In the genomic region with DNA sequence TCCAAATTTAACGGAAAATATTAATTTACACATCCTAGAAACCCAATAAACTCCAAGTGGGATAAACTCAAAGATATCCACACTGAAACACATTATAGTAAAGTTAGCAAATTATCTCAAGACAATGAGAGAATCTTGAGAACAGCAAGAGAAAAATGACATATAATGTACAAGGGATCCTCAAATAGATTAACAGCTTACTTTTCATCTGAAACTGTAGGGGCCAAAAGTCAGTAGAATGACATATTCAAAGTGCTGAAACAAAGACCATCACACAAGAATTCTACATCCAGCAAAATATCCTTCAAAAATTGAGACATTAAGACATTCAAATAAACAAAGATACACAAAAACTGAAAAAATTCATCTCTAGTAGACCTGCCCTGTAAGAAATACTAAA, we compare ENCODE assay signal across 37 cellular contexts. TPM values are rescaled to one million over a fixed set of nuclear protein-coding genes. Genes with fewer than 3 reads are reported as not detected.
DNase-seq lines count a peak whose midpoint lies in the region; ATAC-seq, FAIRE-seq and TF ChIP-seq lines count a peak whose summit lies in the region.
"Had no signal": no experiment of that assay in that cellular context is flagged by ENCODE, and none has a peak within 500 bp of the region (broad histone marks: within the 10 kb centered on the region; RNA-seq: fewer than 3 reads in every experiment).

No MANE protein-coding gene starts in this region.

- CTCF ChIA-PET in HepG2 (lab: Yijun Ruan, JAX; ENCODE audit: low intra/inter-chr PET ratio, low total read pairs) (no interaction called here), HEK293 (lab: Yijun Ruan, JAX) (no interaction called here), WTC11 (lab: Charles Lee) (no interaction called here)

- 39% methylated on average over 1 of the region's 1 CpG for WGBS in HepG2 (ENCODE audit: low lambda C conversion rate)
- 100% methylated on average over 1 of the region's 1 CpG for WGBS in right lobe of liver (ENCODE audit: insufficient coverage, low coverage, low lambda C conversion rate, missing lambda C conversion rate)

- H3K4me1 Mint-ChIP-seq in WTC11 (no peaks in the 10 kb centered on the region), memory B cell (no peaks in the 10 kb centered on the region)
- H3K4me1 Mint-ChIP-seq: B cell; CD14-positive monocyte; CD4-positive, alpha-beta memory T cell; CD4-positive, CD25-positive, alpha-beta regulatory T cell; CD8-positive, alpha-beta memory T cell had no signal

- H2AFZ ChIP-seq in HepG2 (ENCODE audit: low read length): no peak overlapping the region

- no TSS peak for BruUV-seq in HepG2 (replicated peaks; lab: Mats Ljungman, UMichigan)

- TF ChIP-seq EP300 in HepG2 (IDR thresholded peaks at IDR 0.05; ENCODE audit: low read depth in 2 of 2, low read length in 2 of 2): no peak
- TF ChIP-seq EP300 in HepG2 (CRISPR knock-in tag; IDR thresholded peaks at IDR 0.05; ENCODE audit: borderline replicate concordance): no peak

- H3K9me3 ChIP-seq in HepG2 (ENCODE audit: low read length) (peaks cover 12% of the 10 kb centered on the region; the same call in 1 of the 2 replicates), right lobe of liver (no peaks in the 10 kb centered on the region), HEK293 (ENCODE audit: control insufficient read depth, insufficient read depth, low read depth, low read length) (no peaks in the 10 kb centered on the region)
- H3K9me3 ChIP-seq: BE2C had no signal

- no peaks in the 10 kb centered on the region for H3K36me3 ChIP-seq in HepG2 (replicated peaks in 1 of 2; ENCODE audit: control insufficient read depth in 1 of 2, insufficient read depth in 2 of 2, low read length in 2 of 2)
- H3K36me3 ChIP-seq in right lobe of liver: no peaks in the 10 kb centered on the region
- H3K36me3 ChIP-seq in HEK293 (ENCODE audit: control insufficient read depth in 2 of 2, insufficient read depth in 1 of 2, low read length in 2 of 2): no peaks in the 10 kb centered on the region
- H3K36me3 ChIP-seq: BE2C, BLaER1 had no signal

- FAIRE-seq in HepG2 (lab: Jason Lieb, UNC): no peak
- FAIRE-seq: A204.1, A549, D721Med had no signal

- H3K27me3 Mint-ChIP-seq in WTC11 (ENCODE audit: low read depth) (no peaks in the 10 kb centered on the region; the same call in 1 of the 2 replicates), memory B cell (no peaks in the 10 kb centered on the region)
- H3K27me3 Mint-ChIP-seq: B cell had no signal

- TF ChIP-seq POLR2A in HepG2 (IDR thresholded peaks at IDR 0.05; ENCODE audit: insufficient read depth in 1 of 2, low read depth in 2 of 2, low read length in 2 of 2): no peak
- TF ChIP-seq POLR2A in right lobe of liver (IDR thresholded peaks at IDR 0.05): no peak

- H4K20me1 ChIP-seq in HepG2 (ENCODE audit: insufficient read depth, low read length): no peaks in the 10 kb centered on the region
- H4K20me1 ChIP-seq: BLaER1; BLaER1 treated with 17β-estradiol and CSF1 and Interleukin-3, amounts not matched to agents 10 nM and 100 nM had no signal

- no peak overlapping the region for H3K4me3 Mint-ChIP-seq in WTC11
- no peak overlapping the region for H3K4me3 Mint-ChIP-seq in memory B cell
- H3K4me3 Mint-ChIP-seq: B cell; CD14-positive monocyte; CD4-positive, alpha-beta memory T cell; CD4-positive, alpha-beta T cell; CD4-positive, CD25-positive, alpha-beta regulatory T cell; CD8-positive, alpha-beta memory T cell; CD8-positive, alpha-beta T cell had no signal

- no peak overlapping the region for H3K4me3 ChIP-seq in HepG2 (replicated peaks in 1 of 3; ENCODE audit: insufficient read depth in 1 of 3, low read depth in 2 of 3, low read length in 3 of 3)
- H3K4me3 ChIP-seq in right lobe of liver: no peak overlapping the region
- H3K4me3 ChIP-seq in HEK293 (ENCODE audit: low read depth, low read length): no peak overlapping the region
- H3K4me3 ChIP-seq: A549; BLaER1; BLaER1 treated with 17β-estradiol and CSF1 and Interleukin-3, amounts not matched to agents 10 nM and 100 nM had no signal

- no peak for ATAC-seq in HepG2
- ATAC-seq in right lobe of liver: no peak
- no peak for ATAC-seq in WTC11
- ATAC-seq in memory B cell (ENCODE audit: low read depth): no peak
- ATAC-seq in HG02798 (IDR thresholded peaks at IDR 0.05; ENCODE audit: poor library complexity, unreplicated experiment): no peak
- ATAC-seq in GM21381 (IDR thresholded peaks at IDR 0.05; ENCODE audit: unreplicated experiment): no peak
- ATAC-seq: A549; CD8-positive, alpha-beta T cell had no signal

- H3K9me3 Mint-ChIP-seq in WTC11 (peaks cover 32% of the 10 kb centered on the region), memory B cell (peaks cover 2% of the 10 kb centered on the region)

- intact Hi-C loops in HepG2 (cut with micrococcal nuclease; ENCODE audit: unreplicated experiment): no loop called here
- intact Hi-C loops in right lobe of liver (cut with DNase I): no loop called here

- 0 out of 5 replicates have a peak, but pooled peaks cover 0 to 3% of the 10 kb centered on the region in 2 experiments for H3K27me3 ChIP-seq in HepG2 (ENCODE audit: control insufficient read depth in 1 of 2, insufficient read depth in 2 of 2, low read length in 2 of 2)
- no peaks in the 10 kb centered on the region for H3K27me3 ChIP-seq in right lobe of liver
- H3K27me3 ChIP-seq: BE2C; BLaER1; BLaER1 treated with 17β-estradiol and CSF1 and Interleukin-3, amounts not matched to agents 10 nM and 100 nM had no signal

- no peak for DNase-seq in HepG2 (ENCODE audit: low spot score)
- DNase-seq in right lobe of liver: no peak
- no peak for DNase-seq in WTC11 (ENCODE audit: low spot score)
- DNase-seq in memory B cell (ENCODE audit: low spot score in 2 of 2): no peak
- DNase-seq in NCI-H2196 treated with DMSO at 0.1 percent for 48 hours (lab: John Stamatoyannopoulos, UW; ENCODE audit: unreplicated experiment): no peak
- DNase-seq: 8988T; ACHN; AML-193; BE2C; C1 segment of cervical spinal cord; Caco-2; Calu3; CD4-positive, alpha-beta memory T cell; CD4-positive, alpha-beta T cell; CD4-positive, CD25-positive, alpha-beta regulatory T cell; CD8-positive, alpha-beta memory T cell; CD8-positive, alpha-beta T cell; COR-L47; DMS 273 treated with DMSO at 0.1 percent for 48 hours; DMS153; DMS53; DMS79; DMS79 treated with DMSO at 0.1 percent for 48 hours; DND-41; EL had no signal

- H3K27ac ChIP-seq in HepG2 (ENCODE audit: extremely low read length, insufficient read depth, low read length): no peak overlapping the region
- no peak overlapping the region for H3K27ac ChIP-seq in right lobe of liver
- H3K27ac ChIP-seq in HEK293 (ENCODE audit: extremely low read depth, low read depth, low read length): no peak overlapping the region
- H3K27ac ChIP-seq: 22Rv1; A549; BLaER1; BLaER1 treated with 17β-estradiol and CSF1 and Interleukin-3, amounts not matched to agents 10 nM and 100 nM; C4-2B had no signal

- H3K4me1 ChIP-seq in HepG2 (ENCODE audit: insufficient read depth, low read length) (no peaks in the 10 kb centered on the region), right lobe of liver (peaks cover 0 to 10% (median 0%) of the 10 kb centered on the region in 4 donors), HEK293 (ENCODE audit: control insufficient read depth, insufficient read depth, low read length) (no peaks in the 10 kb centered on the region)
- H3K4me1 ChIP-seq: A549; BE2C; BLaER1; BLaER1 treated with 17β-estradiol and CSF1 and Interleukin-3, amounts not matched to agents 10 nM and 100 nM; Caco-2 had no signal

- H3K36me3 Mint-ChIP-seq in WTC11 (peaks cover 9% of the 10 kb centered on the region), memory B cell (no peaks in the 10 kb centered on the region)
- H3K36me3 Mint-ChIP-seq: CD4-positive, alpha-beta memory T cell; CD4-positive, CD25-positive, alpha-beta regulatory T cell; CD8-positive, alpha-beta T cell had no signal

- no peak overlapping the region for H3K9ac ChIP-seq in HepG2 (ENCODE audit: insufficient read depth, low read depth, low read length)
- H3K9ac ChIP-seq: BLaER1; BLaER1 treated with 17β-estradiol and CSF1 and Interleukin-3, amounts not matched to agents 10 nM and 100 nM had no signal

- POLR2A ChIA-PET in HepG2 (lab: Yijun Ruan, JAX): no interaction called here
- POLR2A ChIA-PET in HEK293 (lab: Yijun Ruan, JAX): no interaction called here
- POLR2A ChIA-PET in WTC11 (lab: Charles Lee): no interaction called here

- no peaks in the 10 kb centered on the region for H3K79me2 ChIP-seq in HepG2 (ENCODE audit: insufficient read depth, low read length)

- no peak for TF ChIP-seq CTCF in HepG2 (CRISPR knock-in tag; IDR thresholded peaks at IDR 0.05)
- no peak for TF ChIP-seq CTCF in right lobe of liver (IDR thresholded peaks at IDR 0.05)
- TF ChIP-seq CTCF in HEK293 (tag by site-specific recombination; IDR thresholded peaks at IDR 0.05): no peak
- no peak for TF ChIP-seq CTCF in WTC11 (IDR thresholded peaks at IDR 0.05)

- H3K27ac Mint-ChIP-seq in WTC11 (no peak overlapping the region), memory B cell (peak overlapping the region; percentile 28)
- H3K27ac Mint-ChIP-seq: B cell; CD14-positive monocyte; CD4-positive, alpha-beta memory T cell; CD4-positive, alpha-beta T cell; CD4-positive, CD25-positive, alpha-beta regulatory T cell; CD8-positive, alpha-beta memory T cell; CD8-positive, alpha-beta T cell had no signal

- no peak for TF ChIP-seq RAD21 in HepG2 (CRISPR knock-in tag; IDR thresholded peaks at IDR 0.05)

- in situ Hi-C loops in HepG2 (cut with HindIII; ENCODE audit: extremely low pct_ligation_motif_present, low pct_unique_long_range_greater_than_20kb): no loop called here

- H3K4me2 ChIP-seq in HepG2 (ENCODE audit: low read depth, low read length): no peak overlapping the region
- H3K4me2 ChIP-seq: A549; BLaER1; BLaER1 treated with 17β-estradiol and CSF1 and Interleukin-3, amounts not matched to agents 10 nM and 100 nM had no signal

RNA-seq across cellular contexts. Expression of a gene that starts 18.7 kb away (rescaled TPM):
- total RNA-seq in HepG2 (2016; rRNA removed; fragmentation: Illumina TruSeq; extraction: Trizol) (61.2 and 65.1 TPM in 2 replicates), right lobe of liver (10 to 100 TPM in 3 of 6 experiments, 1 to 10 TPM in 3; 7.2 to 24.1 (median 9.8) TPM), WTC11 (2021) (56.0 to 57.6 TPM (median 56.4 TPM) in 3 replicates)
- total RNA-seq in HepG2 (2016; cell fraction: cytosol; rRNA removed; fragmentation: Illumina TruSeq; extraction: Trizol; ENCODE audit: low read depth): 110 and 117 TPM in 2 replicates
- total RNA-seq in HepG2 (2016; cell fraction: insoluble cytoplasmic fraction; rRNA removed; fragmentation: Illumina TruSeq; extraction: Trizol): 62.0 and 64.9 TPM in 2 replicates
- 135 and 136 TPM in 2 replicates for total RNA-seq in HepG2 (2016; cell fraction: membrane; rRNA removed; fragmentation: Illumina TruSeq; extraction: Trizol)
- total RNA-seq in HepG2 (2016; cell fraction: nucleus; rRNA removed; fragmentation: Illumina TruSeq; extraction: Trizol): 39.0 and 46.9 TPM in 2 replicates
- polyA plus RNA-seq in HepG2 (2011; rRNA removed): 36.7 and 42.4 TPM in 2 replicates
- polyA plus RNA-seq in HepG2 (2011; cell fraction: cytosol; rRNA removed): 38.0 and 38.7 TPM in 2 replicates
- polyA plus RNA-seq in HepG2 (2011; cell fraction: nucleus; rRNA removed): 13.1 and 16.8 TPM in 2 replicates
- 43.7 and 48.9 TPM in 2 replicates for polyA plus RNA-seq in HepG2 (2012)
- polyA plus RNA-seq in HepG2 (2016; cell fraction: cytosol; fragmentation: Illumina TruSeq; extraction: Trizol; ENCODE audit: low read depth): 134 and 160 TPM in 2 replicates
- 66.9 and 74.4 TPM in 2 replicates for polyA plus RNA-seq in HepG2 (2016; cell fraction: insoluble cytoplasmic fraction; fragmentation: Illumina TruSeq; extraction: Trizol; ENCODE audit: low read depth)
- polyA plus RNA-seq in HepG2 (2016; cell fraction: membrane; fragmentation: Illumina TruSeq; extraction: Trizol; ENCODE audit: low read depth): 130 and 138 TPM in 2 replicates
- polyA plus RNA-seq in HepG2 (2016; cell fraction: nucleus; fragmentation: Illumina TruSeq; extraction: Trizol; ENCODE audit: insufficient read depth, low read depth): 69.6 and 71.3 TPM in 2 replicates
- 10.4 and 23.3 TPM in 2 replicates for polyA minus RNA-seq in HepG2 (2011; rRNA and poly(A)+ RNA removed; ENCODE audit: low replicate concordance)
- 19.6 and 24.8 TPM in 2 replicates for polyA minus RNA-seq in HepG2 (2011; cell fraction: cytosol; rRNA and poly(A)+ RNA removed)
- polyA minus RNA-seq in HepG2 (2011; cell fraction: nucleus; rRNA and poly(A)+ RNA removed): 22.7 and 31.5 TPM in 2 replicates
